In the genomic region with DNA sequence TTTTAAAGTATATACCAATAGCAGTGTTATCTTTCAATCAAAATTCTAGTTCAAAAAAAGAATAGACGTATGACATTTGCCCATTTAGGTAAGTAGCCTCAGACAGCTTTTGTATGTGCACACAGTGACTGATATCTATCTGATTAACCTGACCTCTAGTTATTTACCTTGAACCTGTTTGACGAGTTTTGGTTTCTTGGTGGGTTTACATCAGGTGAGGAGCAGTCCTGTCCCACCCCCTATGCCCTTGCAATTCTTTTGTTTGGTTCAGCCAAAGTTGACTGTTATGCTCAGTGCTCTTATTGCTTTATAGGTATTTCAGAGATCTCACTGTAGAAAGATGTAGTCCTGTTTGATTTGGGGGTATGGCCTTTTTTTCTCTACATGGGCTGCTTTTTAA, we compare ENCODE assay signal across 30 cellular contexts.
"Had no signal": no experiment of that assay in that cellular context is flagged by ENCODE, and none has a peak within 500 bp of the region (broad histone marks: within the 10 kb centered on the region; RNA-seq: fewer than 3 reads in every experiment).

No MANE protein-coding gene starts in this region.

- H3K36me3 ChIP-seq: brain microvascular endothelial cell, esophagus muscularis mucosa, heart right ventricle, ovary, sigmoid colon, thoracic aorta, uterus, WERI-Rb-1 had no signal

- H3K4me3 ChIP-seq: esophagus muscularis mucosa, heart right ventricle, ovary, psoas muscle, sigmoid colon, thoracic aorta, uterus had no signal

- H3K27ac ChIP-seq: brain microvascular endothelial cell, esophagus muscularis mucosa, heart right ventricle, ovary, psoas muscle, sigmoid colon, thoracic aorta, uterus, WERI-Rb-1 had no signal

- FAIRE-seq: astrocyte, endothelial cell of umbilical vein, small intestine, TTC549 had no signal

- H3K4me1 ChIP-seq: esophagus muscularis mucosa, psoas muscle, sigmoid colon had no signal

- ATAC-seq: heart right ventricle; psoas muscle; stimulated activated effector memory CD8-positive, alpha-beta T cell treated with anti-CD3 and anti-CD28 coated beads, Interleukin-12 subunit alpha, Interleukin-12 subunit beta, amount 100 ng/mL, for 72 hours had no signal

- DNase-seq: activated CD4-positive, alpha-beta memory T cell treated with anti-CD3 and anti-CD28 coated beads for 36 hours; activated CD4-positive, alpha-beta T cell treated with anti-CD3 and anti-CD28 coated beads, Interleukin-2, amount 10 ng/mL, durations not matched to agents 24 days and 14 days; activated CD4-positive, CD25-positive, alpha-beta regulatory T cell treated with anti-CD3 and anti-CD28 coated beads, Interleukin-2, amount 50 U/mL, for 72 hours; activated CD8-positive, alpha-beta memory T cell treated with anti-CD3 and anti-CD28 coated beads, Interleukin-2, amount 50 U/mL, for 4 hours; activated gamma-delta T cell treated with Interleukin-2 at 50 U/mL for 16 hours; activated naive CD4-positive, alpha-beta T cell treated with anti-CD3 and anti-CD28 coated beads, Interleukin-2, amount 50 U/mL, for 16 hours; activated T-cell treated with anti-CD3 and anti-CD28 coated beads, Interleukin-2, amount 50 U/mL, for 1 hour; amniotic stem cell; brain microvascular endothelial cell; caudate nucleus; cortex of kidney; foreskin melanocyte; heart right ventricle; islet precursor cell; mammary epithelial cell; naive B cell; nephron progenitor cell; ovary; psoas muscle; sigmoid colon; small intestine; stimulated activated CD4-positive, alpha-beta T cell treated with anti-CD3 and anti-CD28 coated beads, Interleukin-4, amount 100 ng/mL, for 24 hours; uterus; WERI-Rb-1 had no signal

- H3K9me3 ChIP-seq: esophagus muscularis mucosa, heart right ventricle, ovary, psoas muscle, sigmoid colon, thoracic aorta, uterus had no signal

- H3K27me3 ChIP-seq: brain microvascular endothelial cell, esophagus muscularis mucosa, heart right ventricle, ovary, sigmoid colon, uterus had no signal
